Comparison of ENCODE assay signal across 13 cellular contexts in the genomic region with DNA sequence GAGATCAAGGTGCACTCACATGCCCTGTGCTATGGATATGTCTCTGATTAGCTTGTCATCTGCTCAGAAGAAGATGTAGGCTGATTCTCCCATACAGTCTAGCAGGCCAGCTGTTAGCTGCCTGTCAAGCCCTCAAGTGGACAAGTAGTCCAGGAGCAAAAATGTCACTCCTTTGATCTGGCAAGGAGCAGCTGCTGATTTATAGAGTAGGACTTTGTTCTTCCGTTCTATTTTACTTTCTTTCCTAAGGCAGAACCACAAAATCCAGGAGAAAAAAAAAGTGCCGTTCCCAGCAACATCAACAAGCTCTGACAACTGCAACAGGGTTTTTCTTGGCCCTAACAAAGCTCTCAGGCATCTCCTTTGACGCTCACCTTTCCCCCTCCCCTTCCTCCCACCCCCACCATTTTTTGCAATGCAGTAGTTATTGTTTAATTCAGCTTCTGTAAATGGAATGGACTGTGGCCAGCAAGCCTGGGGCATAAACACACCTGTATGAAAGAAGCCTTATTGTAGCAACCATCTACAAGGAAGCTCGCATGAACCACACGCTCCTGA.
DNase-seq lines count a peak whose midpoint lies in the region; ATAC-seq and TF ChIP-seq lines count a peak whose summit lies in the region.
"Had no signal": no experiment of that assay in that cellular context is flagged by ENCODE, and none has a peak within 500 bp of the region (broad histone marks: within the 10 kb centered on the region; RNA-seq: fewer than 3 reads in every experiment).

No MANE protein-coding gene starts in this region.

- H3K36me3 ChIP-seq in prostate gland = no peaks in the 10 kb centered on the region

- H3K4me3 ChIP-seq in prostate gland = no peak overlapping the region
- H3K4me3 ChIP-seq: hepatocyte had no signal

- TF ChIP-seq CTCF in prostate gland (IDR thresholded peaks at IDR 0.05) (no peak), GM13977 (IDR thresholded peaks at IDR 0.05; ENCODE audit: extremely low read depth, insufficient read depth, missing control alignments) (no peak)

- no peaks in the 10 kb centered on the region for H3K4me1 ChIP-seq in prostate gland (replicated peaks)

- DNase-seq in NCI-H1417 (lab: John Stamatoyannopoulos, UW) = peak in 2 of 3 experiments; percentile 43 to 78
- DNase-seq in NCI-H1417 treated with DMSO at 0.1 percent for 48 hours (lab: John Stamatoyannopoulos, UW) = no peak
- DNase-seq in NCI-H524 (lab: John Stamatoyannopoulos, UW) = peak; percentile 64 to 93
- peak; percentile 85 for DNase-seq in epithelial cell of prostate (ENCODE audit: low read depth, low spot score)
- DNase-seq in prostate gland (ENCODE audit: low spot score) = peak; percentile 88
- DNase-seq in GM13977 (ENCODE audit: low spot score) = no peak
- no peak for DNase-seq in NCI-H187 treated with DMSO at 0.1 percent for 48 hours (lab: John Stamatoyannopoulos, UW)
- DNase-seq: CD4-positive, CD25-positive, alpha-beta regulatory T cell; erythroblast; left cardiac atrium; T-helper 1 cell had no signal

- intact Hi-C loops in prostate gland (cut with DNase I) = no loop called here

- H3K27me3 ChIP-seq in prostate gland (replicated peaks; ENCODE audit: insufficient read depth) = no peaks in the 10 kb centered on the region
- H3K27me3 ChIP-seq: hepatocyte had no signal

- no peaks in the 10 kb centered on the region for H3K9me3 ChIP-seq in prostate gland

- no peak for ATAC-seq in GM18873 (IDR thresholded peaks at IDR 0.05; ENCODE audit: low FRiP score, unreplicated experiment)
- ATAC-seq: left cardiac atrium had no signal

- no peak for TF ChIP-seq POLR2A in prostate gland (IDR thresholded peaks at IDR 0.05)

- WGBS in prostate gland = 16% methylated on average over 5 of the region's 5 CpGs

- H3K27ac ChIP-seq in epithelial cell of prostate (peak overlapping the region; percentile 27), prostate gland (peak overlapping the region in 1 of 2 donors; percentile 9)
- H3K27ac ChIP-seq: hepatocyte had no signal

- in situ Hi-C loops in GM13977 (cut with MboI; ENCODE audit: low pct_unique_long_range_greater_than_20kb, low sequenced_read_pairs, unreplicated experiment) = no loop called here

Comparison
In these comparisons a context has a peak if more than half of its experiments do, and no peak if none do; other contexts are left out.
1. DNase-seq: peak in NCI-H1417 (2 of 3), NCI-H524 (2 of 2), epithelial cell of prostate (single experiment) and prostate gland (single experiment); none in NCI-H1417 treated with DMSO at 0.1 percent for 48 hours (single experiment), GM13977 (single experiment) and NCI-H187 treated with DMSO at 0.1 percent for 48 hours (single experiment).